9 cellular contexts compared by ENCODE assay signal in the genomic region with DNA sequence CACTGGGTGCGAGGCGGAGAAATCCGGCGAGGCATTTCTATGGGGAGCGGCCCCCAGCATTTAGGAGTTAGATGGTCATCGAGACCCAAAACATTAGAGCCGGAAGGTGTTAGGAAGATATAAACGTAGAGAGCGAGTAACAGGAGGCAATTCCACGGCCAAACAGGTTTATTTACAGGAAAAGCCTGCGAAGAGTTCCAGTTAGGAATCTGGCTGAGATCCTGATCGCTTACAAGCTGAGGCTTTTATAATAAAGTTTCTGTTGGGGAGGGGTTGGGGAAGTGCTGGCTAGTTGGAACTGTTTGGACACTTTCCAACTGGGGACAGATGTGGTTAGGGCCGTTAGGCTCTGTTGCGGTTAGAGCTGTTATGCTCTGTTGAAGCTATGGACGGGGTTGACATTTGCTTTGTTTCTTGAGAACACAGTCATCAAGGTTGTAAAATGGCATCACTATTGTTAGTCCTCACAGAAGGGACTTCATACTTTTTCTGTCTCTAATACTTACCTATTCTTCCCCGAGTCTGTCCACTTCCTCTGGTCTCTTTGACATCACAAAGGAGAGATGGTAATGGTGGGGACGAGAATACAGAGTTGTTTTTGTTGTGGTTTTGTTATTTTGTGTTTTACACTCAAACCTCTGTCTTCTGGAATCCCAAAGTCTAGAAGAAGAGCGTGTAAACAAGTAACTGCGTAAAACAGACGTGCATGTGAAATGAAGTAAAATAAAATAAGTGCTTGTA. TPM values are rescaled to one million over a fixed set of nuclear protein-coding genes. Genes with fewer than 3 reads are reported as not detected.
DNase-seq lines count a peak whose midpoint lies in the region; ATAC-seq, FAIRE-seq and TF ChIP-seq lines count a peak whose summit lies in the region.
"Had no signal": no experiment of that assay in that cellular context is flagged by ENCODE, and none has a peak within 500 bp of the region (broad histone marks: within the 10 kb centered on the region; RNA-seq: fewer than 3 reads in every experiment).

No MANE protein-coding gene starts in this region.

- H3K4me1 Mint-ChIP-seq in astrocyte (ENCODE audit: low read depth, unreplicated experiment), result no peaks in the 10 kb centered on the region

- H3K9me3 ChIP-seq in astrocyte (ENCODE audit: insufficient read depth, low read depth, low read length) (no peaks in the 10 kb centered on the region), iPS-20b (ENCODE audit: insufficient read depth, low read depth, low read length) (no peaks in the 10 kb centered on the region)

- TF ChIP-seq CTCF in astrocyte (IDR thresholded peaks at IDR 0.05; ENCODE audit: insufficient read depth, low read depth, low read length), result no peak

- H3K36me3 Mint-ChIP-seq in astrocyte (ENCODE audit: low read depth, unreplicated experiment), result peaks cover 2% of the 10 kb centered on the region

- H3K27ac ChIP-seq in astrocyte (ENCODE audit: low read depth, low read length) (peak overlapping the region; percentile 95), iPS-20b (ENCODE audit: low read length) (peak overlapping the region; percentile 96)

- no peak overlapping the region for H3K27ac Mint-ChIP-seq in astrocyte (ENCODE audit: unreplicated experiment)
- H3K27ac Mint-ChIP-seq: dendritic cell treated with granulocyte-macrophage colony-stimulating factor and Interleukin-4, amounts not matched to agents 40 ng/mL and 50 ng/mL, for 4 days had no signal

- peak overlapping the region; percentile 90 for H3K9ac ChIP-seq in astrocyte (ENCODE audit: low read length)
- peak overlapping the region; percentile 100 for H3K9ac ChIP-seq in iPS-20b (ENCODE audit: low read depth, low read length)

- H3K79me2 ChIP-seq in astrocyte (ENCODE audit: insufficient read depth, low read length), result no peaks in the 10 kb centered on the region

- FAIRE-seq in astrocyte (lab: Jason Lieb, UNC), result no peak

- H2AFZ ChIP-seq in astrocyte (ENCODE audit: low read depth, low read length), result peak overlapping the region; percentile 59

- H3K27me3 ChIP-seq in astrocyte (ENCODE audit: insufficient read depth, low read length) (no peaks in the 10 kb centered on the region), iPS-20b (ENCODE audit: insufficient read depth, low read length) (no peaks in the 10 kb centered on the region)

- H3K4me3 ChIP-seq in astrocyte (ENCODE audit: insufficient read depth, low read depth, low read length), result peak overlapping the region; percentile 80
- peak overlapping the region; percentile 99 for H3K4me3 ChIP-seq in iPS-20b (ENCODE audit: low read length)

- H3K36me3 ChIP-seq in astrocyte (ENCODE audit: insufficient read depth, low read length) (no peaks in the 10 kb centered on the region), iPS-20b (ENCODE audit: insufficient read depth, low read depth, low read length) (no peaks in the 10 kb centered on the region)

- DNase-seq in NCI-H345 (lab: John Stamatoyannopoulos, UW) (peak; percentile 36), NCI-H345 treated with DMSO at 0.1 percent for 48 hours (lab: John Stamatoyannopoulos, UW; ENCODE audit: unreplicated experiment) (no peak), HCEC 1CT (peak; percentile 12), NCI-H2227 treated with DMSO at 0.1 percent for 48 hours (lab: John Stamatoyannopoulos, UW) (peak; percentile 77), astrocyte (ENCODE audit: low read depth) (peak; percentile 58)
- peak; percentile 32 for DNase-seq in stimulated activated naive CD8-positive, alpha-beta T cell treated with anti-CD3 and anti-CD28 coated beads, Interleukin-15, Interleukin-2, amounts not matched to agents 100 U/mL and 50 U/mL, for 24 hours

- no peaks in the 10 kb centered on the region for H4K20me1 ChIP-seq in astrocyte (ENCODE audit: insufficient read depth, low read length)

- H3K9me3 Mint-ChIP-seq in astrocyte (ENCODE audit: unreplicated experiment), result no peaks in the 10 kb centered on the region

- peak overlapping the region; percentile 87 for H3K4me2 ChIP-seq in astrocyte (ENCODE audit: low read length)

- no peak overlapping the region for H3K4me3 Mint-ChIP-seq in astrocyte (ENCODE audit: unreplicated experiment)
- H3K4me3 Mint-ChIP-seq: dendritic cell treated with granulocyte-macrophage colony-stimulating factor and Interleukin-4, amounts not matched to agents 40 ng/mL and 50 ng/mL, for 4 days had no signal

- H3K4me1 ChIP-seq in astrocyte (ENCODE audit: insufficient read depth, low read length) (peaks cover 14% of the 10 kb centered on the region), iPS-20b (ENCODE audit: insufficient read depth, low read length) (peaks cover 15% of the 10 kb centered on the region; the same call in 1 of the 2 replicates)

- ATAC-seq in stimulated activated naive CD8-positive, alpha-beta T cell treated with anti-CD3 and anti-CD28 coated beads, Interleukin-15, Interleukin-2, amounts not matched to agents 100 U/mL and 50 U/mL, for 24 hours, result peak; percentile 32
- no peak for ATAC-seq in HG03280 (IDR thresholded peaks at IDR 0.05; ENCODE audit: unreplicated experiment)

- no peaks in the 10 kb centered on the region for H3K27me3 Mint-ChIP-seq in astrocyte (ENCODE audit: low read depth, unreplicated experiment)

RNA-seq across cellular contexts. Expression of a gene that starts 0.5 kb away (rescaled TPM):
- total RNA-seq in astrocyte, result 1.1 and 1.6 TPM in 2 replicates

RNA-seq across cellular contexts. Expression of a gene that starts 13.3 kb away (rescaled TPM):
- 7.6 and 8.0 TPM in 2 replicates for total RNA-seq in astrocyte

RNA-seq across cellular contexts. Expression of a gene that starts 55.1 kb away (rescaled TPM):
- total RNA-seq in astrocyte, result 7.9 and 8.1 TPM in 2 replicates
